Comparison of ENCODE assay signal across 8 cellular contexts in genomic region chr10:29634764-29635625, GRCh38. TPM values are rescaled to one million over a fixed set of nuclear protein-coding genes. Genes with fewer than 3 reads are reported as not detected.
DNase-seq lines count a peak whose midpoint lies in the region; ATAC-seq and TF ChIP-seq lines count a peak whose summit lies in the region.

SVIL (minus strand) TSS chr10:29634971; CDS start chr10:29555058, 79,913 bp downstream.

- no peak within 1 kb of the TSS for H2AFZ ChIP-seq in KMS-11 (ENCODE audit: low read depth)

- H3K27ac ChIP-seq in KMS-11 (peak within 1 kb of the TSS; percentile 16; the same call in 1 of the 2 replicates), dorsolateral prefrontal cortex (peak within 1 kb of the TSS in 39 of 59 donors; percentile 2 to 76 (median 41)), lower lobe of right lung (peak within 1 kb of the TSS; percentile 62)

- H3K4me3 ChIP-seq in KMS-11 (IDR thresholded peaks at IDR 0.05; ENCODE audit: insufficient read depth, low read depth, low read length) (no peak within 1 kb of the TSS), dorsolateral prefrontal cortex (peak within 1 kb of the TSS in 7 of 59 donors; percentile 3 to 35 (median 16)), lower lobe of right lung (no peak within 1 kb of the TSS)

- ATAC-seq in lower lobe of right lung (peak; percentile 66 to 78), HG03571 (IDR thresholded peaks at IDR 0.05; ENCODE audit: unreplicated experiment) (no peak), GM19467 (IDR thresholded peaks at IDR 0.05; ENCODE audit: unreplicated experiment) (no peak)

- H3K9ac ChIP-seq in KMS-11, result no peak within 1 kb of the TSS

- intact Hi-C loops in dorsolateral prefrontal cortex (cut with DNase I), result no loop called here
- intact Hi-C loops in lower lobe of right lung (cut with DNase I), result no loop called here

- H3K79me2 ChIP-seq in KMS-11 (ENCODE audit: insufficient read depth, low read depth), result no peaks in the 10 kb centered on the region

- DNase-seq in COLO668 (lab: John Stamatoyannopoulos, UW; ENCODE audit: unreplicated experiment) (peak; percentile 51), dorsolateral prefrontal cortex (no peak), lower lobe of right lung (peak; percentile 67), ureter (ENCODE audit: low spot score) (peak; percentile 74)
- no peak for DNase-seq in stimulated activated CD4-positive, alpha-beta T cell treated with anti-CD3 and anti-CD28 coated beads, Interleukin-2, amount 100 ng/mL, for 24 hours

- no peaks in the 10 kb centered on the region for H4K20me1 ChIP-seq in KMS-11 (ENCODE audit: insufficient read depth)

- TF ChIP-seq CTCF in KMS-11 (conservative IDR thresholded peaks at IDR 0.05; ENCODE audit: low read depth, low read length), result no peak
- TF ChIP-seq CTCF in dorsolateral prefrontal cortex (IDR thresholded peaks at IDR 0.05 in 54 of 56, conservative IDR thresholded peaks at IDR 0.05 in 2 of 56; ENCODE audit: low read depth in 1 of 56, partially characterized antibody in 56 of 56), result no peak
- no peak for TF ChIP-seq CTCF in lower lobe of right lung (IDR thresholded peaks at IDR 0.05)

- H3K36me3 ChIP-seq in KMS-11 (ENCODE audit: insufficient read depth) (no peaks in the 10 kb centered on the region), lower lobe of right lung (no peaks in the 10 kb centered on the region)

- H3K4me2 ChIP-seq in KMS-11, result peak within 1 kb of the TSS; percentile 23; the same call in 1 of the 2 replicates

- H3K9me3 ChIP-seq in lower lobe of right lung, result no peaks in the 10 kb centered on the region

- H3K27me3 ChIP-seq in KMS-11 (ENCODE audit: insufficient read depth, low read depth) (no peaks in the 10 kb centered on the region), dorsolateral prefrontal cortex (no peaks in the 10 kb centered on the region), lower lobe of right lung (ENCODE audit: low read depth) (no peaks in the 10 kb centered on the region)

- peaks cover 28% of the 10 kb centered on the region for H3K4me1 ChIP-seq in KMS-11 (ENCODE audit: low read depth, poor library complexity, severe bottlenecking)
- H3K4me1 ChIP-seq in lower lobe of right lung, result peaks cover 38% of the 10 kb centered on the region

RNA-seq across cellular contexts. Expression of gene SVIL, which starts in this region (rescaled TPM):
- 10 to 100 TPM in 43 of 120 experiments, 1 to 10 TPM in 77; 2.4 to 33.0 (median 7.8) TPM for total RNA-seq in dorsolateral prefrontal cortex
- total RNA-seq in lower lobe of right lung, result 118 TPM
- total RNA-seq in ureter, result 209 TPM

Comparison
In these comparisons a context has a peak if more than half of its experiments do, and no peak if none do; other contexts are left out.
1. DNase-seq: peak in COLO668 (single experiment), lower lobe of right lung (single experiment) and ureter (single experiment); none in dorsolateral prefrontal cortex (0 of 10) and stimulated activated CD4-positive, alpha-beta T cell treated with anti-CD3 and anti-CD28 coated beads, Interleukin-2, amount 100 ng/mL, for 24 hours (0 of 2).
2. ATAC-seq: peak in lower lobe of right lung (2 of 2); none in HG03571 (single experiment) and GM19467 (single experiment).
3. Peak in every context shown above with its lines, with median percentiles within 50 percentile points of each other: H3K27ac ChIP-seq.